Comparison of ENCODE assay signal across 17 cellular contexts in genomic region chr14:39219075-39219499, GRCh38. TPM values are rescaled to one million over a fixed set of nuclear protein-coding genes. Genes with fewer than 3 reads are reported as not detected.
A peak's percentile ranks its signal among the peaks of the same experiment; 100 is the strongest.
DNase-seq lines count a peak whose midpoint lies in the region; ATAC-seq and TF ChIP-seq lines count a peak whose summit lies in the region.
"Had no signal": no experiment of that assay in that cellular context is flagged by ENCODE, and none has a peak within 500 bp of the region (broad histone marks: within the 10 kb centered on the region; RNA-seq: fewer than 3 reads in every experiment).

No MANE protein-coding gene starts in this region.

- no peaks in the 10 kb centered on the region for H3K4me1 ChIP-seq in mucosa of descending colon (ENCODE audit: low read depth)
- H3K4me1 ChIP-seq: prostate gland had no signal

- peak; percentile 63 for ATAC-seq in GM18498 (IDR thresholded peaks at IDR 0.05; ENCODE audit: unreplicated experiment)
- peak; percentile 60 for ATAC-seq in mucosa of descending colon
- no peak for ATAC-seq in HG02938 (IDR thresholded peaks at IDR 0.05; ENCODE audit: unreplicated experiment)
- no peak for ATAC-seq in Right ventricle myocardium superior (ENCODE audit: poor library complexity)
- ATAC-seq: effector memory CD8-positive, alpha-beta T cell; stimulated activated naive CD8-positive, alpha-beta T cell treated with anti-CD3 and anti-CD28 coated beads, Interleukin-15, Interleukin-2, amounts not matched to agents 100 U/mL and 50 U/mL, for 24 hours had no signal

- intact Hi-C loops in mucosa of descending colon (cut with DNase I, micrococcal nuclease), result no loop called here
- intact Hi-C loops in Right ventricle myocardium superior (cut with DNase I), result no loop called here

- H3K9me3 ChIP-seq in mucosa of descending colon, result no peaks in the 10 kb centered on the region
- H3K9me3 ChIP-seq: Caco-2, prostate gland had no signal

- no peak overlapping the region for H3K4me3 ChIP-seq in cardiac fibroblast (replicated peaks in 1 of 2; ENCODE audit: low read depth in 2 of 2, low read length in 2 of 2)
- H3K4me3 ChIP-seq in mucosa of descending colon, result no peak overlapping the region
- H3K4me3 ChIP-seq: prostate gland had no signal

- no peak for TF ChIP-seq CTCF in cardiac fibroblast (IDR thresholded peaks at IDR 0.05; ENCODE audit: low read depth, low read length)
- TF ChIP-seq CTCF in mucosa of descending colon (IDR thresholded peaks at IDR 0.05), result no peak

- H3K36me3 ChIP-seq in mucosa of descending colon (ENCODE audit: low read depth), result no peaks in the 10 kb centered on the region
- H3K36me3 ChIP-seq: prostate gland, WERI-Rb-1 had no signal

- DNase-seq in LoVo (ENCODE audit: low spot score) (peak; percentile 38), cardiac fibroblast (ENCODE audit: low read depth in 2 of 2) (peak; percentile 83 to 89), mucosa of descending colon (no peak), COLO668 (lab: John Stamatoyannopoulos, UW; ENCODE audit: unreplicated experiment) (no peak), NOMO-1 treated with dmso at 0.1 percent for 144 hours (lab: John Stamatoyannopoulos, UW; ENCODE audit: unreplicated experiment) (no peak), Right ventricle myocardium superior (no peak)
- DNase-seq: activated T-cell treated with anti-CD3 and anti-CD28 coated beads, Interleukin-2, amount 50 U/mL, for 48 hours; anterior cingulate cortex; Caco-2; effector memory CD8-positive, alpha-beta T cell; SHP77; stimulated activated CD4-positive, alpha-beta T cell treated with anti-CD3 and anti-CD28 coated beads, Interleukin-2, amount 100 ng/mL, for 48 hours; stimulated activated naive CD8-positive, alpha-beta T cell treated with anti-CD3 and anti-CD28 coated beads, Interleukin-15, Interleukin-2, amounts not matched to agents 100 U/mL and 50 U/mL, for 24 hours; WERI-Rb-1 had no signal

RNA-seq across cellular contexts. Expression of gene MIA2, which starts 14.6 kb away (rescaled TPM):
- total RNA-seq in mucosa of descending colon (10 to 100 TPM; 46.1 to 81.9 (median 51.7) TPM), Right ventricle myocardium superior (28.6 TPM)

RNA-seq across cellular contexts. Expression of gene PNN, which starts 44.0 kb away (rescaled TPM):
- total RNA-seq in mucosa of descending colon, result 10 to 100 TPM; 42.5 to 50.6 (median 49.4) TPM
- 20.5 TPM for total RNA-seq in Right ventricle myocardium superior

RNA-seq across cellular contexts. Expression of gene TRAPPC6B, which starts 49.0 kb away (rescaled TPM):
- total RNA-seq in mucosa of descending colon (10 to 100 TPM; 19.5 to 23.1 (median 21.1) TPM), Right ventricle myocardium superior (21.9 TPM)

Comparison
In these comparisons a context has a peak if more than half of its experiments do, and no peak if none do; other contexts are left out.
1. ATAC-seq: peak in GM18498 (single experiment) and mucosa of descending colon (single experiment); none in HG02938 (single experiment) and Right ventricle myocardium superior (single experiment).
2. DNase-seq: peak in LoVo (single experiment) and cardiac fibroblast (2 of 2); none in mucosa of descending colon (0 of 3), COLO668 (single experiment), NOMO-1 treated with dmso at 0.1 percent for 144 hours (single experiment) and Right ventricle myocardium superior (single experiment).